In genomic region chr20:31968299-31969126, GRCh38 we compare ENCODE assay signal across 8 cellular contexts. TPM values are rescaled to one million over a fixed set of nuclear protein-coding genes. Genes with fewer than 3 reads are reported as not detected.
DNase-seq lines count a peak whose midpoint lies in the region; ATAC-seq, FAIRE-seq and TF ChIP-seq lines count a peak whose summit lies in the region.

No MANE protein-coding gene starts in this region.

- no peak for TF ChIP-seq POLR2A in transverse colon (IDR thresholded peaks at IDR 0.05)

- no peak for FAIRE-seq in pancreas (lab: Jason Lieb, UNC)

- peak; percentile 70 to 89 (median 82) for DNase-seq in CD8-positive, alpha-beta T cell
- DNase-seq in T-cell (peak; percentile 63 to 87 (median 79)), cardiac septum (ENCODE audit: low spot score) (peak; percentile 85), pancreas (peak; percentile 45 to 92 (median 78)), transverse colon (peak; percentile 56)
- peak; percentile 86 for DNase-seq in activated naive CD8-positive, alpha-beta T cell treated with anti-CD3 and anti-CD28 coated beads for 36 hours

- H3K9me3 Mint-ChIP-seq in CD8-positive, alpha-beta T cell = no peaks in the 10 kb centered on the region
- H3K9me3 Mint-ChIP-seq in T-cell = no peaks in the 10 kb centered on the region
- no peaks in the 10 kb centered on the region for H3K9me3 Mint-ChIP-seq in activated naive CD8-positive, alpha-beta T cell treated with anti-CD3 and anti-CD28 coated beads for 36 hours

- no peaks in the 10 kb centered on the region for H3K36me3 ChIP-seq in CD8-positive, alpha-beta T cell (ENCODE audit: insufficient read depth, low read length)
- no peaks in the 10 kb centered on the region for H3K36me3 ChIP-seq in pancreas
- H3K36me3 ChIP-seq in transverse colon = no peaks in the 10 kb centered on the region

- H3K4me3 ChIP-seq in CD8-positive, alpha-beta T cell (ENCODE audit: low read depth, low read length) = no peak overlapping the region
- peak overlapping the region in 1 of 4 donors; percentile 22 for H3K4me3 ChIP-seq in pancreas
- no peak overlapping the region for H3K4me3 ChIP-seq in transverse colon

- peak; percentile 99 for ATAC-seq in CD8-positive, alpha-beta T cell
- peak; percentile 58 for ATAC-seq in HG02938 (IDR thresholded peaks at IDR 0.05; ENCODE audit: unreplicated experiment)
- peak; percentile 80 to 91 (median 89) for ATAC-seq in T-cell (replicated peaks in 1 of 4)
- peak; percentile 94 to 100 (median 96) for ATAC-seq in pancreas
- no peak for ATAC-seq in GM18511 (IDR thresholded peaks at IDR 0.05; ENCODE audit: unreplicated experiment)

- H3K27ac Mint-ChIP-seq in CD8-positive, alpha-beta T cell = no peak overlapping the region
- no peak overlapping the region for H3K27ac Mint-ChIP-seq in T-cell
- no peak overlapping the region for H3K27ac Mint-ChIP-seq in activated naive CD8-positive, alpha-beta T cell treated with anti-CD3 and anti-CD28 coated beads for 36 hours

- no peak overlapping the region for H3K27ac ChIP-seq in CD8-positive, alpha-beta T cell (ENCODE audit: low read depth, low read length)
- H3K27ac ChIP-seq in pancreas (no peak overlapping the region), transverse colon (no peak overlapping the region)

- in situ Hi-C loops in transverse colon (cut with MboI; ENCODE audit: low pct_ligation_motif_present in 1 of 4, low pct_unique_long_range_greater_than_20kb in 1 of 4, low sequenced_read_pairs in 3 of 4) = loop anchor here in 1 of 4 donors (10.0 kb wide), 1 partner anchor 114 kb away; no protein-coding TSS in a partner anchor

- H3K27me3 Mint-ChIP-seq in CD8-positive, alpha-beta T cell (ENCODE audit: low read depth) = peaks cover 56% of the 10 kb centered on the region
- H3K27me3 Mint-ChIP-seq in T-cell = peaks cover 52 to 71% of the 10 kb centered on the region in 2 donors
- H3K27me3 Mint-ChIP-seq in activated naive CD8-positive, alpha-beta T cell treated with anti-CD3 and anti-CD28 coated beads for 36 hours = peaks cover 74% of the 10 kb centered on the region

- H3K27me3 ChIP-seq in CD8-positive, alpha-beta T cell (ENCODE audit: insufficient read depth, low read length) = peaks cover 11% of the 10 kb centered on the region
- peaks cover 0 to 11% (median 2%) of the 10 kb centered on the region in 4 donors for H3K27me3 ChIP-seq in pancreas
- peaks cover 59% of the 10 kb centered on the region for H3K27me3 ChIP-seq in transverse colon

- H3K4me1 ChIP-seq in CD8-positive, alpha-beta T cell (ENCODE audit: insufficient read depth, low read length) = no peaks in the 10 kb centered on the region
- H3K4me1 ChIP-seq in pancreas = no peaks in the 10 kb centered on the region
- H3K4me1 ChIP-seq in transverse colon = peaks cover 0 to 4% (median 0%) of the 10 kb centered on the region in 4 donors

- H3K9me3 ChIP-seq in CD8-positive, alpha-beta T cell (ENCODE audit: low read length) = no peaks in the 10 kb centered on the region
- H3K9me3 ChIP-seq in pancreas (no peaks in the 10 kb centered on the region), transverse colon (no peaks in the 10 kb centered on the region)

- H3K36me3 Mint-ChIP-seq in CD8-positive, alpha-beta T cell = no peaks in the 10 kb centered on the region
- no peaks in the 10 kb centered on the region for H3K36me3 Mint-ChIP-seq in T-cell
- H3K36me3 Mint-ChIP-seq in activated naive CD8-positive, alpha-beta T cell treated with anti-CD3 and anti-CD28 coated beads for 36 hours = no peaks in the 10 kb centered on the region

- TF ChIP-seq EP300 in transverse colon (IDR thresholded peaks at IDR 0.05; ENCODE audit: low read depth) = no peak

- POLR2A ChIA-PET in CD8-positive, alpha-beta T cell (lab: Charles Lee) = no interaction called here
- POLR2A ChIA-PET in T-cell (lab: Charles Lee) = interaction anchor here in 1 of 2 donors (1.2 kb wide), 1 partner anchor 15 kb away, joined by 8 read pairs; no protein-coding TSS in a partner anchor

- 3% methylated on average over 29 to 56 of the region's 56 CpGs for WGBS in pancreas, 2 donors
- 13% methylated on average over 12 of the region's 56 CpGs; no CpG with 5 or more reads in 1 of the 2 donors for WGBS in transverse colon (ENCODE audit: low coverage in 1 of 2), 2 donors

- intact Hi-C loops in CD8-positive, alpha-beta T cell (cut with DNase I, micrococcal nuclease) = loop anchor here (1.0 to 2.0 kb wide), 2 partner anchors 16 to 48 kb away; partner anchors contain the start of gene PDRG1 (in 2 of the 2)
- intact Hi-C loops in cardiac septum (cut with DNase I) = no loop called here
- intact Hi-C loops in pancreas (cut with DNase I) = no loop called here
- intact Hi-C loops in transverse colon (cut with DNase I; ENCODE audit: low total_unique reads) = no loop called here

- H3K4me3 Mint-ChIP-seq in CD8-positive, alpha-beta T cell = peak overlapping the region; percentile 85
- H3K4me3 Mint-ChIP-seq in T-cell = peak overlapping the region; percentile 75 to 82 (median 82)
- peak overlapping the region; percentile 86 for H3K4me3 Mint-ChIP-seq in activated naive CD8-positive, alpha-beta T cell treated with anti-CD3 and anti-CD28 coated beads for 36 hours

- H3K4me1 Mint-ChIP-seq in CD8-positive, alpha-beta T cell (ENCODE audit: low read depth) = peaks cover 6% of the 10 kb centered on the region
- peaks cover 0 to 12% (median 6%) of the 10 kb centered on the region in 3 donors for H3K4me1 Mint-ChIP-seq in T-cell
- H3K4me1 Mint-ChIP-seq in activated naive CD8-positive, alpha-beta T cell treated with anti-CD3 and anti-CD28 coated beads for 36 hours = peaks cover 2% of the 10 kb centered on the region

- CTCF ChIA-PET in CD8-positive, alpha-beta T cell (lab: Charles Lee) = interaction anchor here (3.1 kb wide), 1 partner anchor 16 kb away, joined by 16 read pairs; the partner anchor contains the start of gene PDRG1
- CTCF ChIA-PET in T-cell (lab: Charles Lee) = interaction anchor here (0.6 to 1.2 kb wide), 4 partner anchors 14 to 23 kb away, joined by 3 to 5 read pairs (median 4); partner anchors contain the start of gene PDRG1 (in 1 of the 2)

- no peak for TF ChIP-seq CTCF in CD8-positive, alpha-beta T cell (IDR thresholded peaks at IDR 0.05)
- TF ChIP-seq CTCF in pancreas (IDR thresholded peaks at IDR 0.05) (no peak), transverse colon (IDR thresholded peaks at IDR 0.05) (no peak)

RNA-seq across cellular contexts. Expression of gene XKR7, which starts 0.6 kb away (rescaled TPM):
- not detected for total RNA-seq in CD8-positive, alpha-beta T cell
- total RNA-seq in T-cell = not detected
- under 1 TPM; 0.04 TPM for total RNA-seq in activated naive CD8-positive, alpha-beta T cell treated with anti-CD3 and anti-CD28 coated beads for 36 hours
- total RNA-seq in cardiac septum = not detected
- total RNA-seq in pancreas = under 1 TPM; 0.05 to 0.46 (median 0.20) TPM
- 1 to 10 TPM in 1 of 2 donors, under 1 TPM in 1; 0.42 to 1.2 TPM for polyA plus RNA-seq in pancreas
- under 1 TPM in 1 of 4 donors, not detected in 3; under 0.01 TPM for total RNA-seq in transverse colon

RNA-seq across cellular contexts. Expression of gene PDRG1, which starts 16.7 kb away (rescaled TPM):
- 10 to 100 TPM; 12.2 to 13.4 TPM for total RNA-seq in CD8-positive, alpha-beta T cell
- total RNA-seq in T-cell = 10 to 100 TPM in 3 of 5 donors, 1 to 10 TPM in 2; 7.5 to 14.5 (median 11.6) TPM
- 10 to 100 TPM; 20.2 to 22.0 TPM for total RNA-seq in activated naive CD8-positive, alpha-beta T cell treated with anti-CD3 and anti-CD28 coated beads for 36 hours
- 7.9 TPM for total RNA-seq in cardiac septum
- total RNA-seq in pancreas = 1 to 10 TPM; 3.6 to 6.9 (median 5.2) TPM
- polyA plus RNA-seq in pancreas = 10 to 100 TPM in 1 of 2 donors, 1 to 10 TPM in 1; 6.9 to 12.0 TPM
- total RNA-seq in transverse colon = 1 to 10 TPM; 2.2 to 9.2 (median 6.5) TPM

RNA-seq across cellular contexts. Expression of gene CCM2L, which starts 41.7 kb away (rescaled TPM):
- not detected for total RNA-seq in CD8-positive, alpha-beta T cell
- not detected for total RNA-seq in T-cell
- total RNA-seq in activated naive CD8-positive, alpha-beta T cell treated with anti-CD3 and anti-CD28 coated beads for 36 hours = not detected
- total RNA-seq in cardiac septum = 7.0 TPM
- 1 to 10 TPM in 2 of 6 donors, under 1 TPM in 4; 0.31 to 2.2 (median 0.75) TPM for total RNA-seq in pancreas
- polyA plus RNA-seq in pancreas = 1 to 10 TPM; 5.3 to 6.7 TPM
- total RNA-seq in transverse colon = 1 to 10 TPM; 1.7 to 4.9 (median 3.0) TPM

Comparison
In these comparisons a context has a peak if more than half of its experiments do, and no peak if none do; other contexts are left out.
1. intact Hi-C loops: an anchor here in CD8-positive, alpha-beta T cell (1.0 to 2.0 kb wide); none called in cardiac septum, pancreas and transverse colon.